In the genomic region with DNA sequence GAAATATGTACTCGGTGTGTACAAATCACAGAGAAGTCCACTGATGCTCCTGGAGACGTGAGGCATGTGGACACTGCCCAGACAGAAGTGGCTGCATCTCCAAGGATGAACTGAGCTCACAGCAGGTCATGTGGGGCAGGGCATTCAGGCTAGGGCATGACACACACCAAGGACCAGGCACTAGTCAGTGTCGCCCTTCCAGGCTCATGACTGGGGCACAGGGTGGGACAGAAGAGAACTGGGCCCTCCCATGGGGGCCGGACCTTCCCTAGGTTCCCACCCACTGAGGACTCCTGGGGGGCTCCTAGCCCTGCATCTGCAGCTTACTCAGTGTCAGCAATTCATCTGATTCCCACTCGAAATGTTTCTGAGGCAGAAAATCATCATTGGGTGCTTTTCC, we compare ENCODE assay signal across 24 cellular contexts.
"Had no signal": no experiment of that assay in that cellular context is flagged by ENCODE, and none has a peak within 500 bp of the region (broad histone marks: within the 10 kb centered on the region; RNA-seq: fewer than 3 reads in every experiment).

No MANE protein-coding gene starts in this region.

- H3K36me3 ChIP-seq: brain microvascular endothelial cell, esophagus squamous epithelium, gastroesophageal sphincter had no signal

- H3K4me3 ChIP-seq: esophagus squamous epithelium, gastroesophageal sphincter had no signal

- H3K27ac ChIP-seq: brain microvascular endothelial cell, epithelial cell of prostate, esophagus squamous epithelium, gastroesophageal sphincter, VCaP had no signal

- H3K4me1 ChIP-seq: gastroesophageal sphincter had no signal

- DNase-seq: activated CD4-positive, alpha-beta memory T cell treated with anti-CD3 and anti-CD28 coated beads, Interleukin-2, amount 10 ng/mL, durations not matched to agents 7 days and 5 days; activated CD4-positive, alpha-beta T cell treated with anti-CD3 and anti-CD28 coated beads for 1 hour; activated CD4-positive, alpha-beta T cell treated with anti-CD3 and anti-CD28 coated beads for 4 hours; activated CD4-positive, alpha-beta T cell treated with anti-CD3 and anti-CD28 coated beads, Interleukin-2, amount 10 ng/mL, durations not matched to agents 7 days and 5 days; activated CD4-positive, alpha-beta T cell treated with anti-CD3 and anti-CD28 coated beads, Interleukin-2, amount 50 U/mL, for 4 hours; activated effector memory CD4-positive, alpha-beta T cell treated with Interleukin-2 at 50 U/mL for 16 hours; activated gamma-delta T cell treated with Interleukin-2 at 50 U/mL for 16 hours; activated naive CD4-positive, alpha-beta T cell treated with anti-CD3 and anti-CD28 coated beads, Interleukin-2, amount 50 U/mL, for 16 hours; activated naive CD4-positive, alpha-beta T cell treated with Interleukin-2 at 50 U/mL for 16 hours; activated T-cell treated with anti-CD3 and anti-CD28 coated beads, Interleukin-2, amount 50 U/mL, for 4 hours; amniotic stem cell; anterior cingulate cortex; brain microvascular endothelial cell; caudate nucleus; effector CD8-positive, alpha-beta T cell; esophagus squamous epithelium; foreskin melanocyte; T-helper 2 cell had no signal

- H3K27me3 Mint-ChIP-seq: activated CD4-positive, alpha-beta memory T cell treated with anti-CD3 and anti-CD28 coated beads, Interleukin-2, amount 10 ng/mL, durations not matched to agents 7 days and 5 days; activated CD4-positive, alpha-beta T cell treated with anti-CD3 and anti-CD28 coated beads, Interleukin-2, amount 10 ng/mL, durations not matched to agents 7 days and 5 days had no signal

- H3K9me3 Mint-ChIP-seq: activated CD4-positive, alpha-beta memory T cell treated with anti-CD3 and anti-CD28 coated beads, Interleukin-2, amount 10 ng/mL, durations not matched to agents 7 days and 5 days; activated CD4-positive, alpha-beta T cell treated with anti-CD3 and anti-CD28 coated beads, Interleukin-2, amount 10 ng/mL, durations not matched to agents 7 days and 5 days; activated T-cell treated with anti-CD3 and anti-CD28 coated beads, Interleukin-2, amount 50 U/mL, for 4 hours had no signal

- H3K27me3 ChIP-seq: brain microvascular endothelial cell had no signal

- H3K4me1 Mint-ChIP-seq: activated CD4-positive, alpha-beta memory T cell treated with anti-CD3 and anti-CD28 coated beads, Interleukin-2, amount 10 ng/mL, durations not matched to agents 7 days and 5 days; activated CD4-positive, alpha-beta T cell treated with anti-CD3 and anti-CD28 coated beads, Interleukin-2, amount 10 ng/mL, durations not matched to agents 7 days and 5 days had no signal

- H3K27ac Mint-ChIP-seq: activated CD4-positive, alpha-beta memory T cell treated with anti-CD3 and anti-CD28 coated beads, Interleukin-2, amount 10 ng/mL, durations not matched to agents 7 days and 5 days; activated CD4-positive, alpha-beta T cell treated with anti-CD3 and anti-CD28 coated beads, Interleukin-2, amount 10 ng/mL, durations not matched to agents 7 days and 5 days; activated naive CD8-positive, alpha-beta T cell; activated T-helper 17 cell treated with anti-CD3 and anti-CD28 coated beads, Interleukin-2, amount 50 U/mL, for 72 hours; WTC11 had no signal

- H3K36me3 Mint-ChIP-seq: activated naive CD8-positive, alpha-beta T cell; WTC11 had no signal

- H3K4me3 Mint-ChIP-seq: activated CD4-positive, alpha-beta memory T cell treated with anti-CD3 and anti-CD28 coated beads, Interleukin-2, amount 10 ng/mL, durations not matched to agents 7 days and 5 days; activated CD4-positive, alpha-beta T cell treated with anti-CD3 and anti-CD28 coated beads, Interleukin-2, amount 10 ng/mL, durations not matched to agents 7 days and 5 days; activated naive CD8-positive, alpha-beta T cell; activated T-cell treated with anti-CD3 and anti-CD28 coated beads, Interleukin-2, amount 50 U/mL, for 4 hours; activated T-helper 17 cell treated with anti-CD3 and anti-CD28 coated beads, Interleukin-2, amount 50 U/mL, for 72 hours; WTC11 had no signal
